In the genomic region with DNA sequence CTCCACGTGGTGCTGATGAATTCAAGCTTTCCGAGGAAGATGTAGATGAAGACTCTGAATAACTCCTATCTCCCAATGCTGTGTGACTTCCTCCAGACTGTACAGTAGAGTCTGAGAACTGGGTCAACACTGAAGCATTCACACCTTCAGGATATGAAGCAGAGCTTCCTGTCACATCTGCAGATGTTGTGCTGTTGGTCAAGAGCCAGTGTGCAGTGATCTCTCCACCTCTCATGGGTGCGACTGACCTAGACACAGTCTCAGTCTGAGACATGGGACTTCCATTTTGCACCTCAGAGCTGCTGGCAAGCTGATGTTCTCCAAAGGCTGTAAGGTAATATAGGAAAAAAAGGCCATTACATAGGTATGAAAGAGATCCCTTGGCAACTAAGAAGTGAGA, we compare ENCODE assay signal across 22 cellular contexts. TPM values are rescaled to one million over a fixed set of nuclear protein-coding genes. Genes with fewer than 3 reads are reported as not detected.
DNase-seq lines count a peak whose midpoint lies in the region; ATAC-seq and TF ChIP-seq lines count a peak whose summit lies in the region.
"Had no signal": no experiment of that assay in that cellular context is flagged by ENCODE, and none has a peak within 500 bp of the region (broad histone marks: within the 10 kb centered on the region; RNA-seq: fewer than 3 reads in every experiment).

No MANE protein-coding gene starts in this region.

- peak overlapping the region; percentile 55 for H3K27ac Mint-ChIP-seq in T-helper 1 cell treated with Interleukin-12 subunit alpha and Interleukin-12 subunit beta and Interleukin-4 antibody, amounts not matched to agents 30 μg/mL and 1 μg/mL, for 36 hours
- H3K27ac Mint-ChIP-seq in stimulated activated effector memory CD8-positive, alpha-beta T cell treated with anti-CD3 and anti-CD28 coated beads, Interleukin-12 subunit alpha, Interleukin-12 subunit beta, amount 100 ng/mL, for 72 hours, result peak overlapping the region; percentile 89
- H3K27ac Mint-ChIP-seq: CD14-positive monocyte, H9 had no signal

- H3K4me3 ChIP-seq in left ventricle myocardium inferior (no peak overlapping the region), BE2C (ENCODE audit: low read depth, low read length) (no peak overlapping the region)

- H3K36me3 Mint-ChIP-seq in T-helper 1 cell treated with Interleukin-12 subunit alpha and Interleukin-12 subunit beta and Interleukin-4 antibody, amounts not matched to agents 30 μg/mL and 1 μg/mL, for 36 hours (ENCODE audit: low read depth), result peaks cover 59% of the 10 kb centered on the region
- peaks cover 60% of the 10 kb centered on the region for H3K36me3 Mint-ChIP-seq in stimulated activated effector memory CD8-positive, alpha-beta T cell treated with anti-CD3 and anti-CD28 coated beads, Interleukin-12 subunit alpha, Interleukin-12 subunit beta, amount 100 ng/mL, for 72 hours

- H3K4me3 Mint-ChIP-seq in T-helper 1 cell treated with Interleukin-12 subunit alpha and Interleukin-12 subunit beta and Interleukin-4 antibody, amounts not matched to agents 30 μg/mL and 1 μg/mL, for 36 hours, result peak overlapping the region; percentile 4
- H3K4me3 Mint-ChIP-seq in stimulated activated effector memory CD8-positive, alpha-beta T cell treated with anti-CD3 and anti-CD28 coated beads, Interleukin-12 subunit alpha, Interleukin-12 subunit beta, amount 100 ng/mL, for 72 hours, result peak overlapping the region; percentile 42
- H3K4me3 Mint-ChIP-seq: CD14-positive monocyte, H9 had no signal

- intact Hi-C loops in left ventricle myocardium inferior (cut with micrococcal nuclease) (no loop called here), Right ventricle myocardium inferior (cut with DNase I) (loop anchor here (5.0 kb wide), 1 partner anchor 33 kb away; no protein-coding TSS in a partner anchor)

- H3K36me3 ChIP-seq in left ventricle myocardium inferior (peaks cover 70% of the 10 kb centered on the region), BE2C (peaks cover 19% of the 10 kb centered on the region)

- no peaks in the 10 kb centered on the region for H3K27me3 ChIP-seq in left ventricle myocardium inferior (ENCODE audit: low read depth)
- H3K27me3 ChIP-seq in BE2C, result no peaks in the 10 kb centered on the region

- no peak for ATAC-seq in Right ventricle myocardium inferior
- ATAC-seq in stimulated activated effector memory CD8-positive, alpha-beta T cell treated with anti-CD3 and anti-CD28 coated beads, Interleukin-12 subunit alpha, Interleukin-12 subunit beta, amount 100 ng/mL, for 72 hours, result peak; percentile 89

- H3K4me1 Mint-ChIP-seq in T-helper 1 cell treated with Interleukin-12 subunit alpha and Interleukin-12 subunit beta and Interleukin-4 antibody, amounts not matched to agents 30 μg/mL and 1 μg/mL, for 36 hours (ENCODE audit: low read depth), result peaks cover 45% of the 10 kb centered on the region
- peaks cover 62% of the 10 kb centered on the region for H3K4me1 Mint-ChIP-seq in stimulated activated effector memory CD8-positive, alpha-beta T cell treated with anti-CD3 and anti-CD28 coated beads, Interleukin-12 subunit alpha, Interleukin-12 subunit beta, amount 100 ng/mL, for 72 hours

- peaks cover 79% of the 10 kb centered on the region for H3K4me1 ChIP-seq in left ventricle myocardium inferior
- H3K4me1 ChIP-seq in BE2C, result no peaks in the 10 kb centered on the region

- TF ChIP-seq CTCF in left ventricle myocardium inferior (IDR thresholded peaks at IDR 0.05; ENCODE audit: borderline replicate concordance) (no peak), BE2C (IDR thresholded peaks at IDR 0.05; ENCODE audit: low read depth, low read length) (no peak)

- peak overlapping the region; percentile 29 for H3K27ac ChIP-seq in left ventricle myocardium inferior (replicated peaks)
- H3K27ac ChIP-seq: 22Rv1, HL-60 had no signal

- H3K9me3 Mint-ChIP-seq in T-helper 1 cell treated with Interleukin-12 subunit alpha and Interleukin-12 subunit beta and Interleukin-4 antibody, amounts not matched to agents 30 μg/mL and 1 μg/mL, for 36 hours, result no peaks in the 10 kb centered on the region
- no peaks in the 10 kb centered on the region for H3K9me3 Mint-ChIP-seq in stimulated activated effector memory CD8-positive, alpha-beta T cell treated with anti-CD3 and anti-CD28 coated beads, Interleukin-12 subunit alpha, Interleukin-12 subunit beta, amount 100 ng/mL, for 72 hours
- H3K9me3 Mint-ChIP-seq: CD14-positive monocyte, H9 had no signal

- no peaks in the 10 kb centered on the region for H3K9me3 ChIP-seq in left ventricle myocardium inferior (replicated peaks)
- H3K9me3 ChIP-seq in BE2C, result no peaks in the 10 kb centered on the region

- no peaks in the 10 kb centered on the region for H3K27me3 Mint-ChIP-seq in T-helper 1 cell treated with Interleukin-12 subunit alpha and Interleukin-12 subunit beta and Interleukin-4 antibody, amounts not matched to agents 30 μg/mL and 1 μg/mL, for 36 hours (ENCODE audit: low read depth)

- DNase-seq in T-helper 1 cell (no peak), left ventricle myocardium inferior (no peak), Right ventricle myocardium inferior (ENCODE audit: missing footprints) (no peak), dermis blood vessel endothelial cell (peak; percentile 7), BE2C (no peak), cortex of kidney (lab: John Stamatoyannopoulos, UW) (no peak)
- DNase-seq in stimulated activated effector memory CD8-positive, alpha-beta T cell treated with anti-CD3 and anti-CD28 coated beads, Interleukin-12 subunit alpha, Interleukin-12 subunit beta, amount 100 ng/mL, for 72 hours (ENCODE audit: low spot score in 2 of 2), result no peak
- DNase-seq: AML-193, COR-L47, DMS 273 treated with DMSO at 0.1 percent for 48 hours, DND-41, H9, IMR-90, Karpas-422, NCI-H1417 treated with DMSO at 0.1 percent for 48 hours, NCI-H187 treated with DMSO at 0.1 percent for 48 hours, NCI-H345, NCI-H524 treated with DMSO at 0.1 percent for 48 hours had no signal

RNA-seq across cellular contexts. Expression of a gene that starts 36.5 kb away (rescaled TPM):
- 105 TPM for total RNA-seq in left ventricle myocardium inferior
- 95.0 TPM for total RNA-seq in Right ventricle myocardium inferior
- total RNA-seq in dermis blood vessel endothelial cell, result 55.6 and 103 TPM in 2 replicates
- polyA plus RNA-seq in BE2C (2012; ENCODE audit: insufficient read depth, insufficient read length, low read depth), result 7.1 TPM
